Comparison of ENCODE assay signal across 8 cellular contexts in genomic region chr9:121206516-121207370, GRCh38. TPM values are rescaled to one million over a fixed set of nuclear protein-coding genes. Genes with fewer than 3 reads are reported as not detected.
DNase-seq lines count a peak whose midpoint lies in the region; ATAC-seq lines count a peak whose summit lies in the region.
"Had no signal": no experiment of that assay in that cellular context is flagged by ENCODE, and none has a peak within 500 bp of the region (broad histone marks: within the 10 kb centered on the region; RNA-seq: fewer than 3 reads in every experiment).

No MANE protein-coding gene starts in this region.

- peaks cover 37% of the 10 kb centered on the region for H3K4me1 Mint-ChIP-seq in activated T-helper 1 cell treated with anti-CD3 and anti-CD28 coated beads, Interleukin-12 subunit alpha, Interleukin-12 subunit beta, Interleukin-2, Interleukin-4 antibody, amounts not matched to agents 30 ng/mL and 10 ng/mL and 1 ng/mL, durations not matched to agents 14 hours and 24 hours and 36 hours (ENCODE audit: low read depth)

- H3K9me3 Mint-ChIP-seq in activated T-helper 1 cell treated with anti-CD3 and anti-CD28 coated beads, Interleukin-12 subunit alpha, Interleukin-12 subunit beta, Interleukin-2, Interleukin-4 antibody, amounts not matched to agents 30 ng/mL and 10 ng/mL and 1 ng/mL, durations not matched to agents 14 hours and 24 hours and 36 hours, result no peaks in the 10 kb centered on the region

- peaks cover 15% of the 10 kb centered on the region for H3K4me1 ChIP-seq in iPS-20b (ENCODE audit: insufficient read depth, low read length)

- DNase-seq in stimulated activated naive CD4-positive, alpha-beta T cell (lab: John Stamatoyannopoulos, UW), result no peak
- DNase-seq in germinal center (ENCODE audit: low spot score), result no peak
- no peak for DNase-seq in activated T-helper 1 cell treated with anti-CD3 and anti-CD28 coated beads, Interleukin-12 subunit alpha, Interleukin-12 subunit beta, Interleukin-2, Interleukin-4 antibody, amounts not matched to agents 30 ng/mL and 10 ng/mL and 1 ng/mL, durations not matched to agents 14 hours and 24 hours and 36 hours (ENCODE audit: low spot score)
- DNase-seq: NCI-H1417 treated with DMSO at 0.1 percent for 48 hours had no signal

- peaks cover 10% of the 10 kb centered on the region for H3K27me3 ChIP-seq in iPS-20b (ENCODE audit: insufficient read depth, low read length)

- intact Hi-C loops in activated T-helper 1 cell treated with anti-CD3 and anti-CD28 coated beads, Interleukin-12 subunit alpha, Interleukin-12 subunit beta, Interleukin-2, Interleukin-4 antibody, amounts not matched to agents 30 ng/mL and 10 ng/mL and 1 ng/mL, durations not matched to agents 14 hours and 24 hours and 36 hours (cut with micrococcal nuclease), result no loop called here

- 0 out of 2 replicates have a peak overlapping the region, but pooled peaks have one; percentile 12 for H3K4me3 ChIP-seq in iPS-20b (ENCODE audit: low read length)

- no peaks in the 10 kb centered on the region for H3K27me3 Mint-ChIP-seq in activated T-helper 1 cell treated with anti-CD3 and anti-CD28 coated beads, Interleukin-12 subunit alpha, Interleukin-12 subunit beta, Interleukin-2, Interleukin-4 antibody, amounts not matched to agents 30 ng/mL and 10 ng/mL and 1 ng/mL, durations not matched to agents 14 hours and 24 hours and 36 hours (ENCODE audit: insufficient read depth)

- no peak overlapping the region for H3K9ac ChIP-seq in iPS-20b (ENCODE audit: low read depth, low read length)

- no peaks in the 10 kb centered on the region for H3K9me3 ChIP-seq in iPS-20b (ENCODE audit: insufficient read depth, low read depth, low read length)

- no peaks in the 10 kb centered on the region for H3K36me3 Mint-ChIP-seq in activated T-helper 1 cell treated with anti-CD3 and anti-CD28 coated beads, Interleukin-12 subunit alpha, Interleukin-12 subunit beta, Interleukin-2, Interleukin-4 antibody, amounts not matched to agents 30 ng/mL and 10 ng/mL and 1 ng/mL, durations not matched to agents 14 hours and 24 hours and 36 hours (ENCODE audit: low read depth)

- no peak overlapping the region for H3K27ac Mint-ChIP-seq in activated T-helper 1 cell treated with anti-CD3 and anti-CD28 coated beads, Interleukin-12 subunit alpha, Interleukin-12 subunit beta, Interleukin-2, Interleukin-4 antibody, amounts not matched to agents 30 ng/mL and 10 ng/mL and 1 ng/mL, durations not matched to agents 14 hours and 24 hours and 36 hours

- no peak overlapping the region for H3K27ac ChIP-seq in iPS-20b (ENCODE audit: low read length)

- ATAC-seq in GM18858 (IDR thresholded peaks at IDR 0.05; ENCODE audit: unreplicated experiment) (peak; percentile 24), GM21526 (IDR thresholded peaks at IDR 0.05; ENCODE audit: low FRiP score, unreplicated experiment) (peak; percentile 30), HG03520 (IDR thresholded peaks at IDR 0.05; ENCODE audit: unreplicated experiment) (peak; percentile 20)

- H3K4me3 Mint-ChIP-seq in activated T-helper 1 cell treated with anti-CD3 and anti-CD28 coated beads, Interleukin-12 subunit alpha, Interleukin-12 subunit beta, Interleukin-2, Interleukin-4 antibody, amounts not matched to agents 30 ng/mL and 10 ng/mL and 1 ng/mL, durations not matched to agents 14 hours and 24 hours and 36 hours, result no peak overlapping the region

- H3K36me3 ChIP-seq in iPS-20b (ENCODE audit: insufficient read depth, low read depth, low read length), result no peaks in the 10 kb centered on the region

RNA-seq across cellular contexts. Expression of gene RAB14, which starts 5.1 kb away (rescaled TPM):
- 64.8 and 69.3 TPM in 2 replicates for total RNA-seq in activated T-helper 1 cell treated with anti-CD3 and anti-CD28 coated beads, Interleukin-12 subunit alpha, Interleukin-12 subunit beta, Interleukin-2, Interleukin-4 antibody, amounts not matched to agents 30 ng/mL and 10 ng/mL and 1 ng/mL, durations not matched to agents 14 hours and 24 hours and 36 hours
